30 cellular contexts compared by ENCODE assay signal in genomic region chr12:124022161-124022560, GRCh38.
"Had no signal": no experiment of that assay in that cellular context is flagged by ENCODE, and none has a peak within 500 bp of the region (broad histone marks: within the 10 kb centered on the region; RNA-seq: fewer than 3 reads in every experiment).

No MANE protein-coding gene starts in this region.

- H3K9me3 ChIP-seq: esophagus muscularis mucosa, gastrocnemius medialis had no signal

- H3K4me3 ChIP-seq: esophagus muscularis mucosa, gastrocnemius medialis had no signal

- H3K36me3 Mint-ChIP-seq: activated naive CD8-positive, alpha-beta T cell had no signal

- H3K4me1 Mint-ChIP-seq: central memory CD8-positive, alpha-beta T cell; T-helper 17 cell had no signal

- H3K27me3 ChIP-seq: brain microvascular endothelial cell, esophagus muscularis mucosa, foreskin keratinocyte, gastrocnemius medialis had no signal

- H3K27me3 Mint-ChIP-seq: activated B cell treated with CpG ODN at 0.5 μM for 24 hours; activated CD8-positive, alpha-beta T cell treated with anti-CD3 and anti-CD28 coated beads for 36 hours; activated naive CD8-positive, alpha-beta T cell; activated T-helper 17 cell treated with anti-CD3 and anti-CD28 coated beads, Interleukin-2, amount 50 U/mL, for 72 hours; central memory CD8-positive, alpha-beta T cell; effector memory CD8-positive, alpha-beta T cell; T-helper 17 cell had no signal

- H3K9me3 Mint-ChIP-seq: activated B cell treated with CpG ODN at 0.5 μM for 24 hours; activated CD8-positive, alpha-beta T cell treated with anti-CD3 and anti-CD28 coated beads for 36 hours; activated T-cell treated with anti-CD3 and anti-CD28 coated beads, Interleukin-2, amount 50 U/mL, for 4 hours; activated T-helper 17 cell treated with anti-CD3 and anti-CD28 coated beads, Interleukin-2, amount 50 U/mL, for 72 hours; central memory CD8-positive, alpha-beta T cell; effector memory CD8-positive, alpha-beta T cell; T-helper 2 cell treated with Interferon-gamma antibody and Interleukin-4, amounts not matched to agents 5 μg/mL and 100 μg/mL, for 36 hours had no signal

- H3K27ac Mint-ChIP-seq: activated B cell treated with CpG ODN at 0.5 μM for 24 hours; activated CD8-positive, alpha-beta T cell treated with anti-CD3 and anti-CD28 coated beads for 36 hours; activated naive CD8-positive, alpha-beta T cell; activated T-helper 17 cell treated with anti-CD3 and anti-CD28 coated beads, Interleukin-2, amount 50 U/mL, for 72 hours; effector memory CD8-positive, alpha-beta T cell; T-helper 17 cell; T-helper 2 cell treated with Interferon-gamma antibody and Interleukin-4, amounts not matched to agents 5 μg/mL and 100 μg/mL, for 36 hours had no signal

- H3K27ac ChIP-seq: brain microvascular endothelial cell, esophagus muscularis mucosa, foreskin keratinocyte, gastrocnemius medialis, WERI-Rb-1 had no signal

- H3K36me3 ChIP-seq: brain microvascular endothelial cell, esophagus muscularis mucosa, gastrocnemius medialis, WERI-Rb-1 had no signal

- H3K4me3 Mint-ChIP-seq: activated B cell treated with CpG ODN at 0.5 μM for 24 hours; activated CD8-positive, alpha-beta T cell treated with anti-CD3 and anti-CD28 coated beads for 36 hours; activated naive CD8-positive, alpha-beta T cell; activated T-cell treated with anti-CD3 and anti-CD28 coated beads, Interleukin-2, amount 50 U/mL, for 4 hours; activated T-helper 17 cell treated with anti-CD3 and anti-CD28 coated beads, Interleukin-2, amount 50 U/mL, for 72 hours; central memory CD8-positive, alpha-beta T cell; effector memory CD8-positive, alpha-beta T cell; T-helper 17 cell; T-helper 2 cell treated with Interferon-gamma antibody and Interleukin-4, amounts not matched to agents 5 μg/mL and 100 μg/mL, for 36 hours had no signal

- DNase-seq: activated B cell treated with CpG ODN at 0.5 μM for 24 hours; activated CD4-positive, alpha-beta T cell treated with anti-CD3 and anti-CD28 coated beads for 48 hours; activated CD4-positive, alpha-beta T cell treated with anti-CD3 and anti-CD28 coated beads, Interleukin-2, amount 50 U/mL, for 1 hour; activated CD4-positive, alpha-beta T cell treated with anti-CD3 and anti-CD28 coated beads, Interleukin-2, amount 50 U/mL, for 48 hours; activated CD8-positive, alpha-beta T cell treated with anti-CD3 and anti-CD28 coated beads for 36 hours; activated effector memory CD4-positive, alpha-beta T cell treated with Interleukin-2 at 50 U/mL for 16 hours; activated gamma-delta T cell treated with Interleukin-2 at 50 U/mL for 16 hours; activated naive CD4-positive, alpha-beta T cell treated with anti-CD3 and anti-CD28 coated beads, Interleukin-2, amount 50 U/mL, for 16 hours; activated naive CD4-positive, alpha-beta T cell treated with Interleukin-2 at 50 U/mL for 16 hours; activated T-cell treated with anti-CD3 and anti-CD28 coated beads, Interleukin-2, amount 50 U/mL, for 4 hours; amniotic stem cell; anterior cingulate cortex; brain microvascular endothelial cell; cortex of kidney; dermis blood vessel endothelial cell; effector CD4-positive, alpha-beta T cell; effector memory CD8-positive, alpha-beta T cell; erythroblast; foreskin keratinocyte; gastrocnemius medialis; glutamatergic neuron; T-helper 1 cell; T-helper 17 cell; T1000; WERI-Rb-1 had no signal
